In the genomic region with DNA sequence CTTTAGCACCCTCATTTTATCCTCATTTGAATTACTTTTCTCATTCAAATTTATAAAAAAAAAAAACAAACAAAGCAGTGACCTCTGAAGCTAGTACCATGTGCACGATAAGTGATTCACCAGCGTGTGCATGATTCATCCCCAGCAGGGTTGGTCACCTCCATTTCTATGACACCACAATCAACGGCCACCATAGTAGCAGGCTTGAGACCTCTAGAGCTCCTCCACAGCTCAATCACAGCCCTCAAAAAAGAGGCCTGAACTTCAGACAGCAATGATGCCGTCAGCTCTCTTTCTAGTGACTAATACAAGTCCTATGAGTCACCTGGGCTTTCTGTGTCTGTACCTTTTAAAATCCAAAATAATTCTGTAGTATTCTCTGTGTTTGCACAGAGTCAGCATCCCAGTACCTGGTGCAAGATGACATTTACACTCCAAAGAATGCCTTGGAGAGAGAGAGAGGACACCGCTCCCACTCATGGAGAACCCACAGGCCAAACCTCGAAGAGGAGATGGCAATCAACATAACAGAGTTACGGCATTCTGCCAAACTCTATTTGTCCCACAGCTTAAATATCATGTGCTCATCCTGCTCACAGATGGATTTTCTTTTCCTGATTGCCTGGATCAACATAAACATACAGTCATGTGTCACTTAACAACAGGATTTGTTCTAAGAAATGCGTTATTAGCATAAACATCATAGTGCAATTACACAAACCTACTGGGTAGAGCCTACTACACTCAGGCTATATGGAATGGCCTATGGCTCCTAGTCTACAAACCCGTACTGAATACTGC, we compare ENCODE assay signal across 9 cellular contexts. TPM values are rescaled to one million over a fixed set of nuclear protein-coding genes. Genes with fewer than 3 reads are reported as not detected.
DNase-seq lines count a peak whose midpoint lies in the region; ATAC-seq and TF ChIP-seq lines count a peak whose summit lies in the region.
"Had no signal": no experiment of that assay in that cellular context is flagged by ENCODE, and none has a peak within 500 bp of the region (broad histone marks: within the 10 kb centered on the region; RNA-seq: fewer than 3 reads in every experiment).

No MANE protein-coding gene starts in this region.

- peak overlapping the region; percentile 47 for H3K27ac ChIP-seq in SJSA1
- peak overlapping the region; percentile 55 for H3K27ac ChIP-seq in parathyroid adenoma
- no peak overlapping the region for H3K27ac ChIP-seq in endodermal cell (ENCODE audit: low read depth, low read length)
- H3K27ac ChIP-seq: pancreas had no signal

- no peaks in the 10 kb centered on the region for H3K36me3 Mint-ChIP-seq in endodermal cell (ENCODE audit: low read depth)

- DNase-seq in SJSA1 (ENCODE audit: low read depth in 1 of 2, low spot score in 2 of 2) (peak; percentile 91 to 94), endodermal cell (no peak), SKM-1 treated with dmso at 0.1 percent for 144 hours (lab: John Stamatoyannopoulos, UW; ENCODE audit: unreplicated experiment) (no peak), DMS79 treated with DMSO at 0.1 percent for 48 hours (lab: John Stamatoyannopoulos, UW) (no peak)
- DNase-seq in stimulated activated naive CD4-positive, alpha-beta T cell (lab: John Stamatoyannopoulos, UW) = no peak
- DNase-seq: pancreas had no signal

- no peaks in the 10 kb centered on the region for H3K27me3 Mint-ChIP-seq in endodermal cell (ENCODE audit: insufficient read depth)

- TF ChIP-seq CTCF in parathyroid adenoma (IDR thresholded peaks at IDR 0.05) = no peak
- TF ChIP-seq CTCF in endodermal cell (conservative IDR thresholded peaks at IDR 0.05) = no peak

- peaks cover 26% of the 10 kb centered on the region for H3K4me1 Mint-ChIP-seq in endodermal cell

- H3K4me1 ChIP-seq in SJSA1 (replicated peaks) (peaks cover 32% of the 10 kb centered on the region), parathyroid adenoma (peaks cover 21% of the 10 kb centered on the region), endodermal cell (ENCODE audit: control insufficient read depth, insufficient read depth, low read length) (no peaks in the 10 kb centered on the region)
- H3K4me1 ChIP-seq: pancreas had no signal

- H3K4me3 ChIP-seq in SJSA1 (no peak overlapping the region), parathyroid adenoma (ENCODE audit: low read depth, low read length) (no peak overlapping the region), endodermal cell (ENCODE audit: low read length) (no peak overlapping the region)
- H3K4me3 ChIP-seq: pancreas had no signal

- H3K9me3 Mint-ChIP-seq in endodermal cell = no peaks in the 10 kb centered on the region

- H3K27me3 ChIP-seq in SJSA1 (replicated peaks) (no peaks in the 10 kb centered on the region), parathyroid adenoma (ENCODE audit: control insufficient read depth, insufficient read depth, low read length) (no peaks in the 10 kb centered on the region), endodermal cell (ENCODE audit: control insufficient read depth, insufficient read depth, low read length, poor library complexity, severe bottlenecking) (no peaks in the 10 kb centered on the region)
- H3K27me3 ChIP-seq: pancreas had no signal

- WGBS in endodermal cell (ENCODE audit: insufficient coverage in 1 of 2, insufficient read length in 1 of 2), 2 experiments = 90 to 100% methylated on average over 5 to 9 of the region's 9 CpGs

- no peak overlapping the region for H3K27ac Mint-ChIP-seq in endodermal cell

- peak overlapping the region; percentile 3 for H2AFZ ChIP-seq in parathyroid adenoma

- H3K4me2 ChIP-seq in parathyroid adenoma (ENCODE audit: low read length) = no peak overlapping the region

- H3K9ac ChIP-seq in parathyroid adenoma (no peak overlapping the region), endodermal cell (ENCODE audit: extremely low read depth, low read length, poor library complexity, severe bottlenecking) (no peak overlapping the region)

- peaks cover 1% of the 10 kb centered on the region for H3K79me2 ChIP-seq in parathyroid adenoma

- H3K4me3 Mint-ChIP-seq in endodermal cell = no peak overlapping the region

- no peaks in the 10 kb centered on the region for H3K9me3 ChIP-seq in SJSA1 (replicated peaks)
- no peaks in the 10 kb centered on the region for H3K9me3 ChIP-seq in parathyroid adenoma (ENCODE audit: control insufficient read depth, low read length)
- no peaks in the 10 kb centered on the region for H3K9me3 ChIP-seq in endodermal cell (ENCODE audit: control insufficient read depth, low read length)
- H3K9me3 ChIP-seq: pancreas had no signal

- peak; percentile 71 for ATAC-seq in GM19023 (IDR thresholded peaks at IDR 0.05; ENCODE audit: unreplicated experiment)
- ATAC-seq in HG02938 (IDR thresholded peaks at IDR 0.05; ENCODE audit: unreplicated experiment) = peak; percentile 61

- H3K36me3 ChIP-seq in SJSA1 (no peaks in the 10 kb centered on the region), parathyroid adenoma (ENCODE audit: control insufficient read depth, insufficient read depth, low read length) (no peaks in the 10 kb centered on the region), endodermal cell (ENCODE audit: control insufficient read depth, insufficient read depth, low read length) (no peaks in the 10 kb centered on the region)
- H3K36me3 ChIP-seq: pancreas had no signal

RNA-seq across cellular contexts. Expression of gene L3MBTL4, which starts 58.7 kb away (rescaled TPM):
- total RNA-seq in SJSA1 (2014; rRNA removed; shearing (Covaris generic)) = 6.8 and 10.6 TPM in 2 replicates
- 1 to 10 TPM; 4.6 to 7.2 TPM for total RNA-seq in endodermal cell
- 0.61 TPM for polyA plus RNA-seq in endodermal cell (2013, experiment 1 of 2)
- polyA plus RNA-seq in endodermal cell (2013, experiment 2 of 2) = 0.79 TPM

Comparison
In these comparisons a context has a peak if more than half of its experiments do, and no peak if none do; other contexts are left out.
1. DNase-seq: peak in SJSA1 (2 of 2); none in endodermal cell (single experiment), SKM-1 treated with dmso at 0.1 percent for 144 hours (single experiment), DMS79 treated with DMSO at 0.1 percent for 48 hours (single experiment) and stimulated activated naive CD4-positive, alpha-beta T cell (0 of 6).